Comparison of ENCODE assay signal across 8 cellular contexts in the genomic region with DNA sequence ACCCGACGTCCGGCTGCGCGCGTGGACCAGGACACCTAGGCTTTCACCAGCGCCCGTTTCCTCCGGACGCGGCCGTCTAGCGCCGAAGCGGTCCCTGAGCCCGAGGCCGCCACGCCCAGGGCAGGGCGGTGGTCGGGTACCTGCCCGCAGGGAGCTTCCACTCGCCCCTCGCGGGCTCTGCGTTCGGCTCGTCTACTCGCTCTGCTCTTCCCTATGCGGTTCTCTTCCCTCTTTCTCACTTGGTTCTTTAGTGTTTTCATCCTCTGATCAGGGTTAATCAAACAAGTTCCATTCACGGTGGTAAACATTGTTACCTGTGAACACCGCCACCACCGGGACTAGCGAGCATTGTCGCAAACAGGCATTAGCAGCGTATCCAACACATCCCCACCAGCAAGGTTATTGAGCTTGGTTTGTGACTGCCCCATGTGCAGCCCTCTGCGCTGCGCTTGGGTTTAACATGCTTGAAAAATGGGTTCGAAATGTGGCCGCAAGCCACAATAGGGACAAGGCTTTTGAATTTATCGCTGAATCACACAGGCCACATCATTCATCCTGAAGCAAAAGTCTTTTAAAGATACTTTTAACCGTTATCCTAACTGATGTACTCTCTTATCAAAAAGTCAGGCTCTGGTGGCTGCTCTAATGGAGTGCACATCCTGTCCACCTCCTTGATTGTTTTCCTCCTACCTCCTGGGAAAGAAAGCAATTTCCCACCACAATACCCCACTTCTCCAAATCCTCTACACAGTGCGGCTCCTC. TPM values are rescaled to one million over a fixed set of nuclear protein-coding genes. Genes with fewer than 3 reads are reported as not detected.
DNase-seq lines count a peak whose midpoint lies in the region; ATAC-seq and TF ChIP-seq lines count a peak whose summit lies in the region.

No MANE protein-coding gene starts in this region.

- peaks cover 3% of the 10 kb centered on the region for H3K27me3 Mint-ChIP-seq in Caco-2 (ENCODE audit: insufficient read depth, unreplicated experiment)
- H3K27me3 Mint-ChIP-seq in activated CD4-positive, alpha-beta memory T cell treated with anti-CD3 and anti-CD28 coated beads, Interleukin-2, amount 10 ng/mL, durations not matched to agents 7 days and 5 days: no peaks in the 10 kb centered on the region
- no peaks in the 10 kb centered on the region for H3K27me3 Mint-ChIP-seq in naive thymus-derived CD8-positive, alpha-beta T cell

- TF ChIP-seq CTCF in Caco-2 (IDR thresholded peaks at IDR 0.05; ENCODE audit: insufficient read depth in 1 of 2, low read depth in 1 of 2, low read length in 1 of 2, severe bottlenecking in 1 of 2, unreplicated experiment in 1 of 2) (no peak), WERI-Rb-1 (IDR thresholded peaks at IDR 0.05; ENCODE audit: low read depth, low read length) (no peak)

- H3K4me1 Mint-ChIP-seq in Caco-2 (ENCODE audit: low read depth, unreplicated experiment): no peaks in the 10 kb centered on the region
- peaks cover 25% of the 10 kb centered on the region for H3K4me1 Mint-ChIP-seq in activated CD4-positive, alpha-beta memory T cell treated with anti-CD3 and anti-CD28 coated beads, Interleukin-2, amount 10 ng/mL, durations not matched to agents 7 days and 5 days
- H3K4me1 Mint-ChIP-seq in naive thymus-derived CD8-positive, alpha-beta T cell: peaks cover 34 to 46% (median 41%) of the 10 kb centered on the region in 4 donors

- no peak overlapping the region for H3K27ac ChIP-seq in WERI-Rb-1

- peak overlapping the region; percentile 91 for H3K4me3 Mint-ChIP-seq in Caco-2 (ENCODE audit: unreplicated experiment)
- H3K4me3 Mint-ChIP-seq in activated CD4-positive, alpha-beta memory T cell treated with anti-CD3 and anti-CD28 coated beads, Interleukin-2, amount 10 ng/mL, durations not matched to agents 7 days and 5 days: peak overlapping the region; percentile 79
- H3K4me3 Mint-ChIP-seq in naive thymus-derived CD8-positive, alpha-beta T cell: peak overlapping the region in 9 of 10 donors; percentile 84 to 98 (median 93)

- H3K9me3 Mint-ChIP-seq in Caco-2 (ENCODE audit: unreplicated experiment): no peaks in the 10 kb centered on the region
- peaks cover 3% of the 10 kb centered on the region for H3K9me3 Mint-ChIP-seq in activated CD4-positive, alpha-beta memory T cell treated with anti-CD3 and anti-CD28 coated beads, Interleukin-2, amount 10 ng/mL, durations not matched to agents 7 days and 5 days
- peaks cover 0 to 4% (median 0%) of the 10 kb centered on the region in 9 donors for H3K9me3 Mint-ChIP-seq in naive thymus-derived CD8-positive, alpha-beta T cell

- peaks cover 5% of the 10 kb centered on the region for H3K36me3 Mint-ChIP-seq in Caco-2 (ENCODE audit: insufficient read depth, unreplicated experiment)
- peaks cover 25% of the 10 kb centered on the region for H3K36me3 Mint-ChIP-seq in activated CD4-positive, alpha-beta memory T cell treated with anti-CD3 and anti-CD28 coated beads, Interleukin-2, amount 10 ng/mL, durations not matched to agents 7 days and 5 days (ENCODE audit: low read depth)
- H3K36me3 Mint-ChIP-seq in naive thymus-derived CD8-positive, alpha-beta T cell: peaks cover 2 to 4% (median 3%) of the 10 kb centered on the region in 3 donors

- peak overlapping the region; percentile 65 for H3K27ac Mint-ChIP-seq in Caco-2 (ENCODE audit: unreplicated experiment)
- H3K27ac Mint-ChIP-seq in activated CD4-positive, alpha-beta memory T cell treated with anti-CD3 and anti-CD28 coated beads, Interleukin-2, amount 10 ng/mL, durations not matched to agents 7 days and 5 days: peak overlapping the region; percentile 83
- H3K27ac Mint-ChIP-seq in naive thymus-derived CD8-positive, alpha-beta T cell: peak overlapping the region; percentile 94 to 100 (median 98)

- H3K4me1 ChIP-seq in Caco-2: 0 out of 2 replicates have a peak, but pooled peaks cover 3% of the 10 kb centered on the region
- no peaks in the 10 kb centered on the region for H3K4me1 ChIP-seq in endocrine pancreas (ENCODE audit: control insufficient read depth, insufficient read depth, low read length)

- H3K4me3 ChIP-seq in Caco-2 (ENCODE audit: low read depth, low read length): peak overlapping the region; percentile 71
- H3K4me3 ChIP-seq in endocrine pancreas (ENCODE audit: control insufficient read depth, insufficient read depth, low read length): peak overlapping the region; percentile 52
- no peak overlapping the region for H3K4me3 ChIP-seq in WERI-Rb-1 (ENCODE audit: low read depth, low read length)

- BruUV-seq in Caco-2 (replicated peaks; lab: Mats Ljungman, UMichigan): no TSS peak

- peak; percentile 7 for ATAC-seq in HG03439 (IDR thresholded peaks at IDR 0.05; ENCODE audit: unreplicated experiment)
- peak; percentile 18 for ATAC-seq in naive thymus-derived CD8-positive, alpha-beta T cell
- ATAC-seq in HG03342 (IDR thresholded peaks at IDR 0.05; ENCODE audit: unreplicated experiment): no peak

- no peaks in the 10 kb centered on the region for H3K36me3 ChIP-seq in Caco-2 (ENCODE audit: control insufficient read depth, insufficient read depth, low read length)
- H3K36me3 ChIP-seq in endocrine pancreas (ENCODE audit: control insufficient read depth, insufficient read depth, low read length): no peaks in the 10 kb centered on the region
- no peaks in the 10 kb centered on the region for H3K36me3 ChIP-seq in WERI-Rb-1

- CTCF ChIA-PET in Caco-2 (lab: Charles Lee): no interaction called here
- CTCF ChIA-PET in activated CD4-positive, alpha-beta memory T cell treated with anti-CD3 and anti-CD28 coated beads, Interleukin-2, amount 10 ng/mL, durations not matched to agents 7 days and 5 days (lab: Charles Lee): interaction anchor here (0.6 to 1.5 kb wide), 3 partner anchors 23 to 134 kb away, joined by 3 to 6 read pairs (median 3); no protein-coding TSS in a partner anchor

- intact Hi-C loops in Caco-2 (cut with micrococcal nuclease; ENCODE audit: unreplicated experiment): no loop called here

- no peaks in the 10 kb centered on the region for H3K27me3 ChIP-seq in Caco-2 (replicated peaks; ENCODE audit: control insufficient read depth, insufficient read depth, low read length)
- no peaks in the 10 kb centered on the region for H3K27me3 ChIP-seq in endocrine pancreas (ENCODE audit: control insufficient read depth, insufficient read depth, low read length)
- H3K27me3 ChIP-seq in WERI-Rb-1 (ENCODE audit: insufficient read depth, low read depth, severe bottlenecking): no peaks in the 10 kb centered on the region

- POLR2A ChIA-PET in Caco-2 (lab: Charles Lee): no interaction called here
- POLR2A ChIA-PET in activated CD4-positive, alpha-beta memory T cell treated with anti-CD3 and anti-CD28 coated beads, Interleukin-2, amount 10 ng/mL, durations not matched to agents 7 days and 5 days (lab: Charles Lee): interaction anchor here (0.9 to 10.5 kb wide), 5 partner anchors 10 to 132 kb away, joined by 3 to 259 read pairs (median 10); partner anchors contain the start of gene IFT57
- POLR2A ChIA-PET in naive thymus-derived CD8-positive, alpha-beta T cell (lab: Charles Lee): interaction anchor here (1.2 to 6.6 kb wide), 5 partner anchors 8 to 131 kb away, joined by 5 to 167 read pairs (median 23); partner anchors contain the start of gene IFT57

- H3K9ac ChIP-seq in endocrine pancreas (ENCODE audit: control insufficient read depth, insufficient read depth, low read length): no peak overlapping the region

- H3K9me3 ChIP-seq in Caco-2 (peaks cover 5% of the 10 kb centered on the region; the same call in 1 of the 2 replicates), endocrine pancreas (ENCODE audit: control insufficient read depth, low read length) (no peaks in the 10 kb centered on the region), WERI-Rb-1 (ENCODE audit: severe bottlenecking) (peaks cover 4% of the 10 kb centered on the region)

- DNase-seq in Caco-2 (peak in 1 of 2 experiments; percentile 12), WERI-Rb-1 (no peak), KG1 (lab: John Stamatoyannopoulos, UW) (no peak)
- DNase-seq in activated CD4-positive, alpha-beta memory T cell treated with anti-CD3 and anti-CD28 coated beads, Interleukin-2, amount 10 ng/mL, durations not matched to agents 7 days and 5 days: no peak
- DNase-seq in naive thymus-derived CD8-positive, alpha-beta T cell: peak; percentile 18 to 80 (median 50)

RNA-seq across cellular contexts. Expression of gene CD47, which starts 0.8 kb away (rescaled TPM):
- total RNA-seq in Caco-2 (2022): 15.5 and 15.8 TPM in 2 replicates
- total RNA-seq in activated CD4-positive, alpha-beta memory T cell treated with anti-CD3 and anti-CD28 coated beads, Interleukin-2, amount 10 ng/mL, durations not matched to agents 7 days and 5 days: 100 to 1,000 TPM; 153 to 161 TPM
- total RNA-seq in naive thymus-derived CD8-positive, alpha-beta T cell: 100 to 1,000 TPM; 187 to 192 TPM
- polyA plus RNA-seq in naive thymus-derived CD8-positive, alpha-beta T cell: 100 to 1,000 TPM; 127 to 164 (median 135) TPM

Comparison
In these comparisons a context has a peak if more than half of its experiments do, and no peak if none do; other contexts are left out.
1. DNase-seq: peak in naive thymus-derived CD8-positive, alpha-beta T cell (10 of 10); none in activated CD4-positive, alpha-beta memory T cell treated with anti-CD3 and anti-CD28 coated beads, Interleukin-2, amount 10 ng/mL, durations not matched to agents 7 days and 5 days (single experiment), WERI-Rb-1 (single experiment) and KG1 (single experiment).
2. Peak in every context shown above with its lines, with median percentiles within 50 percentile points of each other: H3K27ac Mint-ChIP-seq and H3K4me3 Mint-ChIP-seq.